In genomic region chr5:14869286-14870164, GRCh38 we compare ENCODE assay signal across 8 cellular contexts. TPM values are rescaled to one million over a fixed set of nuclear protein-coding genes. Genes with fewer than 3 reads are reported as not detected.
DNase-seq lines count a peak whose midpoint lies in the region; ATAC-seq and TF ChIP-seq lines count a peak whose summit lies in the region.

No MANE protein-coding gene starts in this region.

- CTCF ChIA-PET in HEK293 (lab: Yijun Ruan, JAX) = interaction anchor here (0.7 to 1.8 kb wide), 5 partner anchors 9 to 142 kb away, joined by 3 to 9 read pairs (median 3); no protein-coding TSS in a partner anchor

- peaks cover 14% of the 10 kb centered on the region for H3K4me1 ChIP-seq in HEK293 (ENCODE audit: control insufficient read depth, insufficient read depth, low read length)

- TF ChIP-seq CTCF in HEK293 (tag by site-specific recombination; IDR thresholded peaks at IDR 0.05) (no peak), fibroblast of villous mesenchyme (IDR thresholded peaks at IDR 0.05; ENCODE audit: insufficient read depth, low read depth, low read length) (no peak)

- H3K9me3 ChIP-seq in HEK293 (ENCODE audit: control insufficient read depth, insufficient read depth, low read depth, low read length) = no peaks in the 10 kb centered on the region

- no peak overlapping the region; the same call in 1 of the 2 replicates for H3K27ac ChIP-seq in HEK293 (ENCODE audit: extremely low read depth, low read depth, low read length)

- POLR2A ChIA-PET in HEK293 (lab: Yijun Ruan, JAX) = no interaction called here

- no peak for ATAC-seq in left colon

- peak; percentile 56 for DNase-seq in activated CD4-positive, alpha-beta T cell treated with anti-CD3 and anti-CD28 coated beads for 48 hours
- no peak for DNase-seq in fibroblast of villous mesenchyme (ENCODE audit: low read depth)
- DNase-seq in stimulated activated CD4-positive, alpha-beta T cell treated with anti-CD3 and anti-CD28 coated beads, Interleukin-1b, Interleukin-23, amount 100 ng/mL, for 48 hours = peak; percentile 59
- DNase-seq in left colon = no peak
- no peak for DNase-seq in amniotic stem cell (lab: John Stamatoyannopoulos, UW)
- no peak for DNase-seq in NK-92 (lab: John Stamatoyannopoulos, UW; ENCODE audit: unreplicated experiment)
- DNase-seq in NCI-H2196 treated with DMSO at 0.1 percent for 48 hours (lab: John Stamatoyannopoulos, UW; ENCODE audit: unreplicated experiment) = no peak

- no peaks in the 10 kb centered on the region for H3K36me3 ChIP-seq in HEK293 (ENCODE audit: control insufficient read depth in 2 of 2, insufficient read depth in 1 of 2, low read length in 2 of 2)

- H3K4me3 ChIP-seq in HEK293 (ENCODE audit: low read depth, low read length) (peak overlapping the region; percentile 5), fibroblast of villous mesenchyme (ENCODE audit: low read depth, low read length) (peak overlapping the region; percentile 78)

- intact Hi-C loops in left colon (cut with DNase I, micrococcal nuclease) = loop anchor here in 1 of 2 donors (5.0 kb wide), 2 partner anchors 138 to 142 kb away; no protein-coding TSS in a partner anchor

TF ChIP-seq in HEK293, 187 proteins besides CTCF, POLR2A, EP300 and RAD21:
- TF ChIP-seq ZNF623 (tag by site-specific recombination; IDR thresholded peaks at IDR 0.05) (no peak), YY1 (tag by site-specific recombination; IDR thresholded peaks at IDR 0.05) (no peak), ZBTB6 (tag by site-specific recombination; IDR thresholded peaks at IDR 0.05) (no peak), SCRT2 (tag by site-specific recombination; IDR thresholded peaks at IDR 0.05) (peak; percentile 97), PRDM2 (tag by site-specific recombination; IDR thresholded peaks at IDR 0.05; ENCODE audit: borderline replicate concordance) (no peak), ZNF335 (tag by site-specific recombination; conservative IDR thresholded peaks at IDR 0.05) (no peak), ZNF768 (tag by site-specific recombination; IDR thresholded peaks at IDR 0.05) (no peak), KLF7 (tag by site-specific recombination; IDR thresholded peaks at IDR 0.05; ENCODE audit: borderline replicate concordance) (0 out of 2 replicates have a peak, but pooled peaks have one; percentile 12), ZNF548 (tag by site-specific recombination; IDR thresholded peaks at IDR 0.05) (no peak), ZNF433 (tag by site-specific recombination; IDR thresholded peaks at IDR 0.05; ENCODE audit: low read depth) (no peak), YY2 (tag by site-specific recombination; IDR thresholded peaks at IDR 0.05) (no peak), ZEB2 (tag by site-specific recombination; IDR thresholded peaks at IDR 0.05) (no peak), SP3 (tag by site-specific recombination; IDR thresholded peaks at IDR 0.05) (peak; percentile 28; the same call in 1 of the 2 replicates), ZNF2 (tag by site-specific recombination; IDR thresholded peaks at IDR 0.05) (no peak), ZNF112 (tag by site-specific recombination; IDR thresholded peaks at IDR 0.05) (no peak), WT1 (tag by site-specific recombination; IDR thresholded peaks at IDR 0.05) (peak; percentile 56), ZFHX2 (tag by site-specific recombination; conservative IDR thresholded peaks at IDR 0.05) (peak; percentile 27), ZNF76 (tag by site-specific recombination; IDR thresholded peaks at IDR 0.05; ENCODE audit: borderline replicate concordance, low read depth) (0 out of 2 replicates have a peak, but pooled peaks have one; percentile 17), ZFP69B (tag by site-specific recombination; IDR thresholded peaks at IDR 0.05) (peak; percentile 80), GLI4 (tag by site-specific recombination; IDR thresholded peaks at IDR 0.05) (no peak), KLF1 (tag by site-specific recombination; IDR thresholded peaks at IDR 0.05) (0 out of 2 replicates have a peak, but pooled peaks have one; percentile 19), SCRT1 (tag by site-specific recombination; IDR thresholded peaks at IDR 0.05; ENCODE audit: borderline replicate concordance) (peak; percentile 89)
- TF ChIP-seq, protein P1, sequence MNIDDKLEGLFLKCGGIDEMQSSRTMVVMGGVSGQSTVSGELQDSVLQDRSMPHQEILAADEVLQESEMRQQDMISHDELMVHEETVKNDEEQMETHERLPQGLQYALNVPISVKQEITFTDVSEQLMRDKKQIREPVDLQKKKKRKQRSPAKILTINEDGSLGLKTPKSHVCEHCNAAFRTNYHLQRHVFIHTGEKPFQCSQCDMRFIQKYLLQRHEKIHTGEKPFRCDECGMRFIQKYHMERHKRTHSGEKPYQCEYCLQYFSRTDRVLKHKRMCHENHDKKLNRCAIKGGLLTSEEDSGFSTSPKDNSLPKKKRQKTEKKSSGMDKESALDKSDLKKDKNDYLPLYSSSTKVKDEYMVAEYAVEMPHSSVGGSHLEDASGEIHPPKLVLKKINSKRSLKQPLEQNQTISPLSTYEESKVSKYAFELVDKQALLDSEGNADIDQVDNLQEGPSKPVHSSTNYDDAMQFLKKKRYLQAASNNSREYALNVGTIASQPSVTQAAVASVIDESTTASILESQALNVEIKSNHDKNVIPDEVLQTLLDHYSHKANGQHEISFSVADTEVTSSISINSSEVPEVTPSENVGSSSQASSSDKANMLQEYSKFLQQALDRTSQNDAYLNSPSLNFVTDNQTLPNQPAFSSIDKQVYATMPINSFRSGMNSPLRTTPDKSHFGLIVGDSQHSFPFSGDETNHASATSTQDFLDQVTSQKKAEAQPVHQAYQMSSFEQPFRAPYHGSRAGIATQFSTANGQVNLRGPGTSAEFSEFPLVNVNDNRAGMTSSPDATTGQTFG (tag by site-specific recombination; IDR thresholded peaks at IDR 0.05; ENCODE audit: borderline replicate concordance) = no peak
- TF ChIP-seq, protein P2, sequence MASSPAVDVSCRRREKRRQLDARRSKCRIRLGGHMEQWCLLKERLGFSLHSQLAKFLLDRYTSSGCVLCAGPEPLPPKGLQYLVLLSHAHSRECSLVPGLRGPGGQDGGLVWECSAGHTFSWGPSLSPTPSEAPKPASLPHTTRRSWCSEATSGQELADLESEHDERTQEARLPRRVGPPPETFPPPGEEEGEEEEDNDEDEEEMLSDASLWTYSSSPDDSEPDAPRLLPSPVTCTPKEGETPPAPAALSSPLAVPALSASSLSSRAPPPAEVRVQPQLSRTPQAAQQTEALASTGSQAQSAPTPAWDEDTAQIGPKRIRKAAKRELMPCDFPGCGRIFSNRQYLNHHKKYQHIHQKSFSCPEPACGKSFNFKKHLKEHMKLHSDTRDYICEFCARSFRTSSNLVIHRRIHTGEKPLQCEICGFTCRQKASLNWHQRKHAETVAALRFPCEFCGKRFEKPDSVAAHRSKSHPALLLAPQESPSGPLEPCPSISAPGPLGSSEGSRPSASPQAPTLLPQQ (tag by site-specific recombination; IDR thresholded peaks at IDR 0.05) = peak; percentile 84

RNA-seq across cellular contexts. Expression of gene ANKH, which starts 2.1 kb away (rescaled TPM):
- total RNA-seq in fibroblast of villous mesenchyme (8.2 and 31.6 TPM in 2 replicates), left colon (100 to 1,000 TPM in 1 of 2 donors, 10 to 100 TPM in 1; 98.4 to 156 TPM)

Comparison
In these comparisons a context has a peak if more than half of its experiments do, and no peak if none do; other contexts are left out.
1. DNase-seq: peak in activated CD4-positive, alpha-beta T cell treated with anti-CD3 and anti-CD28 coated beads for 48 hours (single experiment) and stimulated activated CD4-positive, alpha-beta T cell treated with anti-CD3 and anti-CD28 coated beads, Interleukin-1b, Interleukin-23, amount 100 ng/mL, for 48 hours (single experiment); none in fibroblast of villous mesenchyme (single experiment), left colon (0 of 2), amniotic stem cell (single experiment), NK-92 (single experiment) and NCI-H2196 treated with DMSO at 0.1 percent for 48 hours (single experiment).